Comparison of ENCODE assay signal across 4 cellular contexts in genomic region chr5:68011259-68011760, GRCh38.
"Had no signal": no experiment of that assay in that cellular context is flagged by ENCODE, and none has a peak within 500 bp of the region (broad histone marks: within the 10 kb centered on the region; RNA-seq: fewer than 3 reads in every experiment).

No MANE protein-coding gene starts in this region.

- H2AFZ ChIP-seq: GM23338 had no signal

- H3K4me3 ChIP-seq: GM23338, K562 had no signal

- H3K27ac Mint-ChIP-seq: GM23338, H9 had no signal

- ATAC-seq: GM23338, K562 had no signal

- H3K4me2 ChIP-seq: GM23338 had no signal

- H3K4me1 Mint-ChIP-seq: GM23338, H9 had no signal

- H3K9me3 Mint-ChIP-seq: GM23338 had no signal

- DNase-seq: H9, IMR-90 had no signal

- H3K4me3 Mint-ChIP-seq: GM23338, H9 had no signal
